7 cellular contexts compared by ENCODE assay signal in the genomic region with DNA sequence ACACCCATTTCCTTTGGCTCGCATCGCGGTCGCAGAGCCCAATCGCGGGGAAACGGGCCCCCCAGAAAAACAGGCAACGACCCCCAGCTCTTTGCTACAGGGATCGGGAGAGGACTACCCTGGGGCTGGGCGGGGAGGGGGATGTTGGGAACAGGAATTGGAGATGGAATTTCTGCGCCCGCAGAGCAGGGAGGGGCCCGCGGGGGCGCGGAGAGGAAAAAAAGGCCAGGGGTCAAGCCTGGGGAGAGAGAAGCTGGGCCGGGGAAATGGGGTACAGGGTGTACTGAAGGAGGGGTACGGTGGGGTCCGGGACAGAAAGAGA. TPM values are rescaled to one million over a fixed set of nuclear protein-coding genes. Genes with fewer than 3 reads are reported as not detected.
DNase-seq lines count a peak whose midpoint lies in the region; ATAC-seq and TF ChIP-seq lines count a peak whose summit lies in the region.

No MANE protein-coding gene starts in this region.

- BruUV-seq in HCT116 (replicated peaks; lab: Mats Ljungman, UMichigan): no TSS peak

- no peak overlapping the region for H3K27ac Mint-ChIP-seq in activated CD8-positive, alpha-beta T cell treated with anti-CD3 and anti-CD28 coated beads for 36 hours

- H3K36me3 ChIP-seq in HCT116 (ENCODE audit: control insufficient read depth in 1 of 2, insufficient read depth in 2 of 2, low read length in 2 of 2) (no peaks in the 10 kb centered on the region), hepatocyte (replicated peaks; ENCODE audit: insufficient read depth, low read depth) (no peaks in the 10 kb centered on the region), spleen (no peaks in the 10 kb centered on the region)

- peak overlapping the region; percentile 65 for H3K4me3 Mint-ChIP-seq in activated CD8-positive, alpha-beta T cell treated with anti-CD3 and anti-CD28 coated beads for 36 hours

- peaks cover 37% of the 10 kb centered on the region for H3K27me3 Mint-ChIP-seq in activated CD8-positive, alpha-beta T cell treated with anti-CD3 and anti-CD28 coated beads for 36 hours

- TF ChIP-seq RAD21 in HCT116 (IDR thresholded peaks at IDR 0.05; ENCODE audit: low read depth): no peak

- H3K4me1 ChIP-seq in HCT116 (ENCODE audit: control insufficient read depth in 1 of 2, insufficient read depth in 2 of 2, low read length in 2 of 2): peaks cover 5 to 21% of the 10 kb centered on the region in 2 experiments; a peak in 2 of 4 replicates
- peaks cover 27% of the 10 kb centered on the region for H3K4me1 ChIP-seq in hepatocyte (ENCODE audit: insufficient read depth)
- peaks cover 0 to 60% (median 32%) of the 10 kb centered on the region in 6 donors for H3K4me1 ChIP-seq in spleen

- H3K27ac ChIP-seq in HCT116 (ENCODE audit: low read depth, low read length): peak overlapping the region; percentile 44; the same call in 1 of the 2 replicates
- peak overlapping the region; percentile 73 for H3K27ac ChIP-seq in hepatocyte
- peak overlapping the region; percentile 49 to 84 (median 78) for H3K27ac ChIP-seq in spleen

- no peaks in the 10 kb centered on the region for H3K9me3 ChIP-seq in HCT116 (ENCODE audit: control insufficient read depth in 1 of 2, insufficient read depth in 1 of 2, low read depth in 1 of 2, low read length in 2 of 2)
- no peaks in the 10 kb centered on the region for H3K9me3 ChIP-seq in hepatocyte (ENCODE audit: low read depth)
- peaks cover 0 to 20% (median 3%) of the 10 kb centered on the region in 8 donors for H3K9me3 ChIP-seq in spleen

- no peak overlapping the region for H2AFZ ChIP-seq in HCT116 (ENCODE audit: low read depth, low read length, poor library complexity, severe bottlenecking)
- H2AFZ ChIP-seq in hepatocyte: peak overlapping the region; percentile 98

- TF ChIP-seq POLR2A in HCT116 (IDR thresholded peaks at IDR 0.05; ENCODE audit: borderline replicate concordance, extremely low read depth, insufficient read depth, insufficient read length) (no peak), spleen (IDR thresholded peaks at IDR 0.05) (no peak)

- 0% methylated on average over 9 of the region's 19 CpGs for WGBS in hepatocyte (ENCODE audit: low lambda C conversion rate, missing lambda C conversion rate)
- WGBS in spleen, 5 donors: 0 to 3% (median 2%) methylated on average over 19 of the region's 19 CpGs

- TF ChIP-seq CTCF in HCT116 (IDR thresholded peaks at IDR 0.05 in 2 of 3, conservative IDR thresholded peaks at IDR 0.05 in 1 of 3; ENCODE audit: borderline replicate concordance in 1 of 3, insufficient read depth in 1 of 3, low read depth in 2 of 3, low read length in 2 of 3) (no peak), hepatocyte (IDR thresholded peaks at IDR 0.05; ENCODE audit: poor library complexity) (no peak), spleen (IDR thresholded peaks at IDR 0.05 in 8 of 11, conservative IDR thresholded peaks at IDR 0.05 in 3 of 11) (no peak)
- no peak for TF ChIP-seq CTCF in activated CD8-positive, alpha-beta T cell treated with anti-CD3 and anti-CD28 coated beads for 36 hours (IDR thresholded peaks at IDR 0.05)

- H4K20me1 ChIP-seq in HCT116 (ENCODE audit: insufficient read depth) (no peaks in the 10 kb centered on the region), hepatocyte (ENCODE audit: insufficient read depth, poor library complexity, severe bottlenecking) (no peaks in the 10 kb centered on the region)

- H3K79me2 ChIP-seq in HCT116 (ENCODE audit: insufficient read depth, low read length) (no peaks in the 10 kb centered on the region; the same call in 1 of the 2 replicates), hepatocyte (peaks cover 63% of the 10 kb centered on the region)

- H3K27me3 ChIP-seq in HCT116 (ENCODE audit: insufficient read depth, low read length) (no peaks in the 10 kb centered on the region), hepatocyte (no peaks in the 10 kb centered on the region), spleen (replicated peaks in 1 of 7) (peaks cover 0 to 65% (median 28%) of the 10 kb centered on the region in 7 donors)

- peak overlapping the region; percentile 49 for H3K9ac ChIP-seq in HCT116 (ENCODE audit: low read length)

- ATAC-seq in HCT116: no peak
- ATAC-seq in activated CD8-positive, alpha-beta T cell treated with anti-CD3 and anti-CD28 coated beads for 36 hours: no peak
- ATAC-seq in HG02852 (IDR thresholded peaks at IDR 0.05; ENCODE audit: unreplicated experiment): no peak

- peaks cover 15% of the 10 kb centered on the region for H3K4me1 Mint-ChIP-seq in activated CD8-positive, alpha-beta T cell treated with anti-CD3 and anti-CD28 coated beads for 36 hours (ENCODE audit: low read depth)

- CTCF ChIA-PET in HCT116 (lab: Charles Lee): interaction anchor here (0.6 to 2.8 kb wide), 2 partner anchors 14 to 206 kb away, joined by 3 to 11 read pairs; no protein-coding TSS in a partner anchor
- CTCF ChIA-PET in activated CD8-positive, alpha-beta T cell treated with anti-CD3 and anti-CD28 coated beads for 36 hours (lab: Charles Lee): interaction anchor here (0.6 to 1.5 kb wide), 5 partner anchors 35 to 821 kb away, joined by 3 to 4 read pairs (median 3); no protein-coding TSS in a partner anchor

- intact Hi-C loops in HCT116 (cut with micrococcal nuclease) (loop anchor here (5.0 to 10.0 kb wide), 4 partner anchors 143 to 819 kb away; no protein-coding TSS in a partner anchor), spleen (cut with DNase I; ENCODE audit: low total_unique reads) (no loop called here)
- intact Hi-C loops in activated CD8-positive, alpha-beta T cell treated with anti-CD3 and anti-CD28 coated beads for 36 hours (cut with micrococcal nuclease): loop anchor here (10.0 kb wide), 1 partner anchor 141 kb away; no protein-coding TSS in a partner anchor

- no peaks in the 10 kb centered on the region for H3K9me3 Mint-ChIP-seq in activated CD8-positive, alpha-beta T cell treated with anti-CD3 and anti-CD28 coated beads for 36 hours

- RAD21 ChIA-PET in HCT116 (lab: Charles Lee; ENCODE audit: low non-redundant PET in 1 of 2, low total read pairs in 2 of 2, uncharacterized antibody in 2 of 2, unreplicated experiment in 2 of 2): interaction anchor here in 1 of 2 experiments (0.6 kb wide), 1 partner anchor 145 kb away, joined by 4 read pairs; no protein-coding TSS in a partner anchor

- H3K9me2 ChIP-seq in HCT116 (ENCODE audit: insufficient read depth): no peaks in the 10 kb centered on the region
- H3K9me2 ChIP-seq in hepatocyte (replicated peaks; ENCODE audit: insufficient read depth): no peaks in the 10 kb centered on the region

- POLR2A ChIA-PET in HCT116 (lab: Charles Lee): interaction anchor here (0.7 kb wide), 1 partner anchor 161 kb away, joined by 3 read pairs; no protein-coding TSS in a partner anchor
- POLR2A ChIA-PET in activated CD8-positive, alpha-beta T cell treated with anti-CD3 and anti-CD28 coated beads for 36 hours (lab: Charles Lee): no interaction called here

- DNase-seq in HCT116 (ENCODE audit: low read depth, low spot score) (no peak), hepatocyte (ENCODE audit: low spot score) (peak; percentile 16), spleen (no peak), COR-L47 (lab: John Stamatoyannopoulos, UW) (no peak), inferior parietal cortex (ENCODE audit: extremely low spot score) (no peak)
- DNase-seq in activated CD8-positive, alpha-beta T cell treated with anti-CD3 and anti-CD28 coated beads for 36 hours: no peak

- H3K4me3 ChIP-seq in HCT116 (replicated peaks in 1 of 2; ENCODE audit: low read depth in 1 of 2, low read length in 2 of 2): peak overlapping the region; percentile 57 to 58
- H3K4me3 ChIP-seq in hepatocyte: peak overlapping the region; percentile 96
- H3K4me3 ChIP-seq in spleen: peak overlapping the region; percentile 38 to 76 (median 54)

- H3K4me2 ChIP-seq in HCT116 (ENCODE audit: low read length) (peak overlapping the region; percentile 83), hepatocyte (peak overlapping the region; percentile 89)

- H3K36me3 Mint-ChIP-seq in activated CD8-positive, alpha-beta T cell treated with anti-CD3 and anti-CD28 coated beads for 36 hours (ENCODE audit: low read depth): no peaks in the 10 kb centered on the region

TF ChIP-seq in HCT116, 20 proteins besides CTCF, POLR2A, EP300 and RAD21 (continues in another document):
- TF ChIP-seq YY1 (IDR thresholded peaks at IDR 0.05; ENCODE audit: extremely low read depth, insufficient replicate concordance, low read depth, low read length) (no peak), EZH2phosphoT487 (IDR thresholded peaks at IDR 0.05; ENCODE audit: borderline replicate concordance) (no peak), SIN3A (IDR thresholded peaks at IDR 0.05; ENCODE audit: low read depth) (no peak), JUND (IDR thresholded peaks at IDR 0.05) (no peak), SP1 (IDR thresholded peaks at IDR 0.05; ENCODE audit: low read depth) (no peak), CBX3 (IDR thresholded peaks at IDR 0.05; ENCODE audit: low read depth) (no peak), FOSL1 (IDR thresholded peaks at IDR 0.05; ENCODE audit: low read depth) (no peak), ZNF274 (IDR thresholded peaks at IDR 0.05; ENCODE audit: low read depth, low read length) (no peak), ZFX (IDR thresholded peaks at IDR 0.05) (no peak), ELF1 (IDR thresholded peaks at IDR 0.05; ENCODE audit: borderline replicate concordance, low read depth) (no peak), EGR1 (IDR thresholded peaks at IDR 0.05; ENCODE audit: low read depth) (no peak), POLR2AphosphoS5 (IDR thresholded peaks at IDR 0.05; ENCODE audit: low read depth, low read length) (no peak), TCF7L2 (IDR thresholded peaks at IDR 0.05; ENCODE audit: borderline replicate concordance, extremely low read depth, insufficient read depth, insufficient read length) (no peak), EZH2 (IDR thresholded peaks at IDR 0.05) (no peak), CEBPB (IDR thresholded peaks at IDR 0.05; ENCODE audit: low read depth) (no peak)

RNA-seq across cellular contexts. Expression of a gene that starts 0.4 kb away (rescaled TPM):
- total RNA-seq in HCT116 (2021; ENCODE audit: unreplicated experiment): 17.4 TPM
- polyA plus RNA-seq in HCT116 (2012): 8.6 and 9.8 TPM in 2 replicates
- under 1 TPM in 1 of 2 experiments, not detected in 1; 0.56 TPM for total RNA-seq in activated CD8-positive, alpha-beta T cell treated with anti-CD3 and anti-CD28 coated beads for 36 hours
- 64.5 and 77.6 TPM in 2 replicates for total RNA-seq in hepatocyte
- 98.4 and 114 TPM in 2 replicates for polyA plus RNA-seq in hepatocyte
- total RNA-seq in spleen: 10 to 100 TPM; 34.4 to 93.7 (median 61.8) TPM
- 10 to 100 TPM in 2 of 3 donors, 1 to 10 TPM in 1; 9.6 to 19.5 (median 12.3) TPM for polyA plus RNA-seq in spleen

Comparison
In these comparisons a context has a peak if more than half of its experiments do, and no peak if none do; other contexts are left out.
1. RNA of a gene that starts 0.4 kb away (total RNA-seq): 64.5 to 77.6 TPM in hepatocyte, 34.4 to 93.7 TPM in spleen and 17.4 TPM in HCT116 (single experiment); 0.56 TPM in activated CD8-positive, alpha-beta T cell treated with anti-CD3 and anti-CD28 coated beads for 36 hours; every median in the first group is over 10 times any median in the second.
2. Peak in every context shown above with its lines, with median percentiles within 50 percentile points of each other: H3K27ac ChIP-seq and H3K4me3 ChIP-seq.